ENCODE assay signal across 8 cellular contexts in the genomic region with DNA sequence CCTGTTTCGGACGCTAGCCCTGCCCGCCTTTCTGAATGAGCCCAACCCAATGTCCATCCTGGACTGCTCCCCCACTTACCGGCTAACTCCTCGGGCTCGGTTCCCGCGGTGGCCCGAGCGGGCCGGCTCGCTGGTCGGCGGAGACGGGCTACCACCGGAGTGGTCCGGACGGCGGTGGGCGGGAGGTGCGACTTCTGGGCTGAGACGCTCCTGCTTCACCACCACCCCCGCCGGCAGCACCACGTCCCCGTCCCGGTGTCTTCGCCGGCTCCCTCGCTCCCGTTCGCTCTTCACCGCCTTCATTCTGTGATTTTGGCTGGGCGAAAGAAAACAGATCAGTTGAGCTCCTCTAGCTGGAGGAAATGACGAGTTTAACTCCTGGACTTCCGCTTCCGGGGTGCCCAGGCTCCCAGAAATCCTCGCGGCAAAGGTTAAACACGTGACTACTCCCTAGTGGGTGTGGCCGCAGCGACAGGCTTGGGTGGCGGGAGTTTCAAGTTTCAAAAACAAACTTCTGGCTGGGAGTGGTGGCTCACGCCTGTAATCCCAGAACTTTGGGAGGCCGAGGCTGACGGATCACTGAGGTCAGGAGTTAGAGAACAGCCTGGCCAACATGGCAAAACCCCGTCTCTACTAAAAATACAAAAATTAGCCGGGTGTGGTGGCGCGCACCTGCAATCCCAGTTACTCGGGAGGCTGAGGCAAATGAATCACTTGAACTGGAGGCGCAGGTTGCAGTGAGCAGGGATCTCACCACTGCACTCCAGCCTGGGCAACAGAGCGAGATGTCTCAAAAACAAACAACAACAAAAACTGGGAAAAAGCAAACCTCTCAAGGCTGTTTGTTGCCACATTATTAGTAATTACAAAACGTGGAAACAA. TPM values are rescaled to one million over a fixed set of nuclear protein-coding genes. Genes with fewer than 3 reads are reported as not detected.
A peak's percentile ranks its signal among the peaks of the same experiment; 100 is the strongest.
DNase-seq lines count a peak whose midpoint lies in the region; ATAC-seq and TF ChIP-seq lines count a peak whose summit lies in the region.

A gene with protein sequence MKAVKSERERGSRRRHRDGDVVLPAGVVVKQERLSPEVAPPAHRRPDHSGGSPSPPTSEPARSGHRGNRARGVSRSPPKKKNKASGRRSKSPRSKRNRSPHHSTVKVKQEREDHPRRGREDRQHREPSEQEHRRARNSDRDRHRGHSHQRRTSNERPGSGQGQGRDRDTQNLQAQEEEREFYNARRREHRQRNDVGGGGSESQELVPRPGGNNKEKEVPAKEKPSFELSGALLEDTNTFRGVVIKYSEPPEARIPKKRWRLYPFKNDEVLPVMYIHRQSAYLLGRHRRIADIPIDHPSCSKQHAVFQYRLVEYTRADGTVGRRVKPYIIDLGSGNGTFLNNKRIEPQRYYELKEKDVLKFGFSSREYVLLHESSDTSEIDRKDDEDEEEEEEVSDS (minus strand): TSS at position 367 of the 882 bp plus-strand sequence. CDS start 64 bp downstream, at position 303.

- H3K36me3 Mint-ChIP-seq in HFFc6 (ENCODE audit: low read depth): peaks cover 34% of the 10 kb centered on the region

- ATAC-seq in SK-N-SH treated with all-trans-retinoic acid at 6 μM for 48 hours: peak; percentile 83

- no peak for TF ChIP-seq CTCF in HFFc6 (IDR thresholded peaks at IDR 0.05)

- H3K27ac Mint-ChIP-seq in HFFc6: peak within 1 kb of the TSS; percentile 98

- H3K4me1 Mint-ChIP-seq in HFFc6 (ENCODE audit: low read depth): peaks cover 43% of the 10 kb centered on the region

- H3K9me3 Mint-ChIP-seq in HFFc6: peaks cover 4% of the 10 kb centered on the region; the same call in 1 of the 2 replicates

- DNase-seq in ELR (ENCODE audit: low read depth) (peak; percentile 95), HFFc6 (peak; percentile 92), NCI-H1092 treated with DMSO at 0.1 percent for 48 hours (lab: John Stamatoyannopoulos, UW) (peak; percentile 91), globus pallidus (ENCODE audit: low spot score) (peak; percentile 97), nucleus accumbens (lab: John Stamatoyannopoulos, UW) (peak; percentile 42 to 98 (median 92)), superior temporal gyrus (ENCODE audit: extremely low spot score) (peak; percentile 100)
- DNase-seq in activated naive CD4-positive, alpha-beta T cell treated with anti-CD3 and anti-CD28 coated beads, Interleukin-2, amount 50 U/mL, for 16 hours: peak; percentile 90

- peaks cover 4% of the 10 kb centered on the region; the same call in 1 of the 2 replicates for H3K27me3 Mint-ChIP-seq in HFFc6 (ENCODE audit: insufficient read depth)

- H3K4me3 Mint-ChIP-seq in HFFc6: peak within 1 kb of the TSS; percentile 97

TF ChIP-seq in SK-N-SH treated with all-trans-retinoic acid at 6 μM for 48 hours, 23 proteins besides CTCF, POLR2A, EP300 and RAD21:
- no peak for TF ChIP-seq ZC3H10 (CRISPR knock-in tag; IDR thresholded peaks at IDR 0.05)
- TF ChIP-seq ISL1 (CRISPR knock-in tag; IDR thresholded peaks at IDR 0.05): no peak
- TF ChIP-seq BACH2 (CRISPR knock-in tag; IDR thresholded peaks at IDR 0.05; ENCODE audit: borderline replicate concordance): no peak
- TF ChIP-seq, protein P1, sequence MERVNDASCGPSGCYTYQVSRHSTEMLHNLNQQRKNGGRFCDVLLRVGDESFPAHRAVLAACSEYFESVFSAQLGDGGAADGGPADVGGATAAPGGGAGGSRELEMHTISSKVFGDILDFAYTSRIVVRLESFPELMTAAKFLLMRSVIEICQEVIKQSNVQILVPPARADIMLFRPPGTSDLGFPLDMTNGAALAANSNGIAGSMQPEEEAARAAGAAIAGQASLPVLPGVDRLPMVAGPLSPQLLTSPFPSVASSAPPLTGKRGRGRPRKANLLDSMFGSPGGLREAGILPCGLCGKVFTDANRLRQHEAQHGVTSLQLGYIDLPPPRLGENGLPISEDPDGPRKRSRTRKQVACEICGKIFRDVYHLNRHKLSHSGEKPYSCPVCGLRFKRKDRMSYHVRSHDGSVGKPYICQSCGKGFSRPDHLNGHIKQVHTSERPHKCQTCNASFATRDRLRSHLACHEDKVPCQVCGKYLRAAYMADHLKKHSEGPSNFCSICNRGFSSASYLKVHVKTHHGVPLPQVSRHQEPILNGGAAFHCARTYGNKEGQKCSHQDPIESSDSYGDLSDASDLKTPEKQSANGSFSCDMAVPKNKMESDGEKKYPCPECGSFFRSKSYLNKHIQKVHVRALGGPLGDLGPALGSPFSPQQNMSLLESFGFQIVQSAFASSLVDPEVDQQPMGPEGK (CRISPR knock-in tag; IDR thresholded peaks at IDR 0.05; ENCODE audit: borderline replicate concordance): no peak
- no peak for TF ChIP-seq PPARA (CRISPR knock-in tag; IDR thresholded peaks at IDR 0.05; ENCODE audit: borderline replicate concordance)
- TF ChIP-seq ZNF70 (CRISPR knock-in tag; IDR thresholded peaks at IDR 0.05): no peak
- TF ChIP-seq ZFP3 (CRISPR knock-in tag; IDR thresholded peaks at IDR 0.05): no peak
- TF ChIP-seq, protein P2, sequence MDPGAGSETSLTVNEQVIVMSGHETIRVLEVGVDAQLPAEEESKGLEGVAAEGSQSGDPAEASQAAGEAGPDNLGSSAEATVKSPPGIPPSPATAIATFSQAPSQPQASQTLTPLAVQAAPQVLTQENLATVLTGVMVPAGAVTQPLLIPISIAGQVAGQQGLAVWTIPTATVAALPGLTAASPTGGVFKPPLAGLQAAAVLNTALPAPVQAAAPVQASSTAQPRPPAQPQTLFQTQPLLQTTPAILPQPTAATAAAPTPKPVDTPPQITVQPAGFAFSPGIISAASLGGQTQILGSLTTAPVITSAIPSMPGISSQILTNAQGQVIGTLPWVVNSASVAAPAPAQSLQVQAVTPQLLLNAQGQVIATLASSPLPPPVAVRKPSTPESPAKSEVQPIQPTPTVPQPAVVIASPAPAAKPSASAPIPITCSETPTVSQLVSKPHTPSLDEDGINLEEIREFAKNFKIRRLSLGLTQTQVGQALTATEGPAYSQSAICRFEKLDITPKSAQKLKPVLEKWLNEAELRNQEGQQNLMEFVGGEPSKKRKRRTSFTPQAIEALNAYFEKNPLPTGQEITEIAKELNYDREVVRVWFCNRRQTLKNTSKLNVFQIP (CRISPR knock-in tag; IDR thresholded peaks at IDR 0.05; ENCODE audit: borderline replicate concordance, low read depth): no peak
- TF ChIP-seq ZFP30 (CRISPR knock-in tag; IDR thresholded peaks at IDR 0.05): no peak
- TF ChIP-seq GLIS3 (CRISPR knock-in tag; IDR thresholded peaks at IDR 0.05): no peak
- no peak for TF ChIP-seq RARB (CRISPR knock-in tag; IDR thresholded peaks at IDR 0.05)
- no peak for TF ChIP-seq OSR1 (CRISPR knock-in tag; IDR thresholded peaks at IDR 0.05)
- no peak for TF ChIP-seq SNAI2 (CRISPR knock-in tag; IDR thresholded peaks at IDR 0.05)
- no peak for TF ChIP-seq ESRRG (CRISPR knock-in tag; IDR thresholded peaks at IDR 0.05)
- TF ChIP-seq TOX (CRISPR knock-in tag; IDR thresholded peaks at IDR 0.05; ENCODE audit: borderline replicate concordance): no peak
- TF ChIP-seq CSDC2 (CRISPR knock-in tag; IDR thresholded peaks at IDR 0.05): no peak
- TF ChIP-seq, protein P3, sequence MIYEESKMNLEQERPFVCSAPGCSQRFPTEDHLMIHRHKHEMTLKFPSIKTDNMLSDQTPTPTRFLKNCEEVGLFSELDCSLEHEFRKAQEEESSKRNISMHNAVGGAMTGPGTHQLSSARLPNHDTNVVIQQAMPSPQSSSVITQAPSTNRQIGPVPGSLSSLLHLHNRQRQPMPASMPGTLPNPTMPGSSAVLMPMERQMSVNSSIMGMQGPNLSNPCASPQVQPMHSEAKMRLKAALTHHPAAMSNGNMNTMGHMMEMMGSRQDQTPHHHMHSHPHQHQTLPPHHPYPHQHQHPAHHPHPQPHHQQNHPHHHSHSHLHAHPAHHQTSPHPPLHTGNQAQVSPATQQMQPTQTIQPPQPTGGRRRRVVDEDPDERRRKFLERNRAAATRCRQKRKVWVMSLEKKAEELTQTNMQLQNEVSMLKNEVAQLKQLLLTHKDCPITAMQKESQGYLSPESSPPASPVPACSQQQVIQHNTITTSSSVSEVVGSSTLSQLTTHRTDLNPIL (CRISPR knock-in tag; IDR thresholded peaks at IDR 0.05; ENCODE audit: low read depth): no peak
- no peak for TF ChIP-seq TCF4 (CRISPR knock-in tag; IDR thresholded peaks at IDR 0.05; ENCODE audit: borderline replicate concordance)
- TF ChIP-seq, protein P4, sequence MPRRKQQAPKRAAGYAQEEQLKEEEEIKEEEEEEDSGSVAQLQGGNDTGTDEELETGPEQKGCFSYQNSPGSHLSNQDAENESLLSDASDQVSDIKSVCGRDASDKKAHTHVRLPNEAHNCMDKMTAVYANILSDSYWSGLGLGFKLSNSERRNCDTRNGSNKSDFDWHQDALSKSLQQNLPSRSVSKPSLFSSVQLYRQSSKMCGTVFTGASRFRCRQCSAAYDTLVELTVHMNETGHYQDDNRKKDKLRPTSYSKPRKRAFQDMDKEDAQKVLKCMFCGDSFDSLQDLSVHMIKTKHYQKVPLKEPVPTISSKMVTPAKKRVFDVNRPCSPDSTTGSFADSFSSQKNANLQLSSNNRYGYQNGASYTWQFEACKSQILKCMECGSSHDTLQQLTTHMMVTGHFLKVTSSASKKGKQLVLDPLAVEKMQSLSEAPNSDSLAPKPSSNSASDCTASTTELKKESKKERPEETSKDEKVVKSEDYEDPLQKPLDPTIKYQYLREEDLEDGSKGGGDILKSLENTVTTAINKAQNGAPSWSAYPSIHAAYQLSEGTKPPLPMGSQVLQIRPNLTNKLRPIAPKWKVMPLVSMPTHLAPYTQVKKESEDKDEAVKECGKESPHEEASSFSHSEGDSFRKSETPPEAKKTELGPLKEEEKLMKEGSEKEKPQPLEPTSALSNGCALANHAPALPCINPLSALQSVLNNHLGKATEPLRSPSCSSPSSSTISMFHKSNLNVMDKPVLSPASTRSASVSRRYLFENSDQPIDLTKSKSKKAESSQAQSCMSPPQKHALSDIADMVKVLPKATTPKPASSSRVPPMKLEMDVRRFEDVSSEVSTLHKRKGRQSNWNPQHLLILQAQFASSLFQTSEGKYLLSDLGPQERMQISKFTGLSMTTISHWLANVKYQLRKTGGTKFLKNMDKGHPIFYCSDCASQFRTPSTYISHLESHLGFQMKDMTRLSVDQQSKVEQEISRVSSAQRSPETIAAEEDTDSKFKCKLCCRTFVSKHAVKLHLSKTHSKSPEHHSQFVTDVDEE (CRISPR knock-in tag; IDR thresholded peaks at IDR 0.05): no peak
- TF ChIP-seq ZNF565 (CRISPR knock-in tag; conservative IDR thresholded peaks at IDR 0.05; ENCODE audit: low read depth): no peak

RNA-seq across cellular contexts. Expression of the gene that starts here (rescaled TPM):
- total RNA-seq in HFFc6 (2021; fragmentation: NEBNext Ultra II Directional; extraction: Animal tissue kit (Norgen Biotek cat#: 25700)): 10 to 100 TPM; 15.7 to 19.3 (median 18.0) TPM

Comparison
In these comparisons a context has a peak if more than half of its experiments do, and no peak if none do; other contexts are left out.
1. Peak in every context shown above with its lines: DNase-seq and ATAC-seq.